35 cellular contexts compared by ENCODE assay signal in genomic region chr9:27487927-27488326, GRCh38. TPM values are rescaled to one million over a fixed set of nuclear protein-coding genes. Genes with fewer than 3 reads are reported as not detected.
DNase-seq lines count a peak whose midpoint lies in the region; ATAC-seq, FAIRE-seq and TF ChIP-seq lines count a peak whose summit lies in the region.
"Had no signal": no experiment of that assay in that cellular context is flagged by ENCODE, and none has a peak within 500 bp of the region (broad histone marks: within the 10 kb centered on the region; RNA-seq: fewer than 3 reads in every experiment).

No MANE protein-coding gene starts in this region.

- dilution Hi-C loops in keratinocyte (cut with MboI; ENCODE audit: extremely low pct_ligation_motif_present, low sequenced_read_pairs) = no loop called here

- no peak for TF ChIP-seq CTCF in bronchial epithelial cell (IDR thresholded peaks at IDR 0.05; ENCODE audit: insufficient read depth, low read length, severe bottlenecking)
- TF ChIP-seq CTCF in keratinocyte (optimal IDR thresholded peaks at IDR 0.05 in 1 of 3, IDR thresholded peaks at IDR 0.05 in 1 of 3, conservative IDR thresholded peaks at IDR 0.05 in 1 of 3; ENCODE audit: extremely low read depth in 1 of 3, insufficient read depth in 2 of 3, low read length in 3 of 3) = no peak
- no peak for TF ChIP-seq CTCF in type B pancreatic cell (conservative IDR thresholded peaks at IDR 0.05)

- H3K9ac ChIP-seq in keratinocyte (ENCODE audit: control insufficient read depth, extremely low read depth, insufficient read depth, low read length) = no peak overlapping the region

- H3K4me1 ChIP-seq in keratinocyte (ENCODE audit: control insufficient read depth, extremely low read depth, insufficient read depth, low read length) = peaks cover 22% of the 10 kb centered on the region
- H3K4me1 ChIP-seq: A549, BE2C had no signal

- no peak for DNase-seq in activated naive CD8-positive, alpha-beta T cell treated with anti-CD3 and anti-CD28 coated beads, Interleukin-2, amount 10 ng/mL, durations not matched to agents 7 days and 5 days
- no peak for DNase-seq in activated naive CD8-positive, alpha-beta T cell treated with anti-CD3 and anti-CD28 coated beads, Interleukin-2, amount 50 U/mL, for 24 hours
- DNase-seq in bronchial epithelial cell (ENCODE audit: low read depth) = peak; percentile 30
- DNase-seq in keratinocyte (ENCODE audit: low read depth, low spot score) = no peak
- no peak for DNase-seq in type B pancreatic cell (ENCODE audit: extremely low spot score, unreplicated experiment)
- no peak for DNase-seq in activated T-cell treated with anti-CD3 and anti-CD28 coated beads, Interleukin-2, amount 50 U/mL, for 24 hours
- no peak for DNase-seq in NCI-H345 (lab: John Stamatoyannopoulos, UW)
- no peak for DNase-seq in LoVo (ENCODE audit: low spot score)
- DNase-seq: activated CD4-positive, alpha-beta T cell treated with anti-CD3 and anti-CD28 coated beads, Interleukin-2, amount 50 U/mL, for 4 hours; activated CD8-positive, alpha-beta memory T cell treated with anti-CD3 and anti-CD28 coated beads, Interleukin-2, amount 50 U/mL, for 4 hours; activated effector memory CD4-positive, alpha-beta T cell treated with Interleukin-2 at 50 U/mL for 16 hours; BE2C; brain microvascular endothelial cell; Calu3; EL; endodermal cell; HFFc6; Karpas-422; left ventricle myocardium superior; NCI-H1048; NCI-H2081; NCI-H446 treated with DMSO at 0.1 percent for 48 hours; nephron progenitor cell; posterior cingulate gyrus; sigmoid colon; WERI-Rb-1 had no signal

- peaks cover 41% of the 10 kb centered on the region for H3K4me1 Mint-ChIP-seq in activated naive CD8-positive, alpha-beta T cell treated with anti-CD3 and anti-CD28 coated beads, Interleukin-2, amount 10 ng/mL, durations not matched to agents 7 days and 5 days
- H3K4me1 Mint-ChIP-seq in activated naive CD8-positive, alpha-beta T cell treated with anti-CD3 and anti-CD28 coated beads, Interleukin-2, amount 50 U/mL, for 24 hours = peaks cover 34% of the 10 kb centered on the region
- H3K4me1 Mint-ChIP-seq in type B pancreatic cell (ENCODE audit: unreplicated experiment) = peaks cover 30% of the 10 kb centered on the region
- peaks cover 21% of the 10 kb centered on the region for H3K4me1 Mint-ChIP-seq in activated T-cell treated with anti-CD3 and anti-CD28 coated beads, Interleukin-2, amount 50 U/mL, for 24 hours (ENCODE audit: low read depth)

- FAIRE-seq in bronchial epithelial cell (lab: Jason Lieb, UNC) (peak; percentile 7), keratinocyte (lab: Jason Lieb, UNC) (peak; percentile 59)
- FAIRE-seq: A549, colon, GM18507 had no signal

- H3K9me3 Mint-ChIP-seq in activated naive CD8-positive, alpha-beta T cell treated with anti-CD3 and anti-CD28 coated beads, Interleukin-2, amount 10 ng/mL, durations not matched to agents 7 days and 5 days = peaks cover 5% of the 10 kb centered on the region
- H3K9me3 Mint-ChIP-seq in activated naive CD8-positive, alpha-beta T cell treated with anti-CD3 and anti-CD28 coated beads, Interleukin-2, amount 50 U/mL, for 24 hours = no peaks in the 10 kb centered on the region
- H3K9me3 Mint-ChIP-seq in type B pancreatic cell = peaks cover 5% of the 10 kb centered on the region
- H3K9me3 Mint-ChIP-seq in activated T-cell treated with anti-CD3 and anti-CD28 coated beads, Interleukin-2, amount 50 U/mL, for 24 hours = no peaks in the 10 kb centered on the region
- H3K9me3 Mint-ChIP-seq: HFFc6 had no signal

- peaks cover 24% of the 10 kb centered on the region for H3K36me3 Mint-ChIP-seq in activated naive CD8-positive, alpha-beta T cell treated with anti-CD3 and anti-CD28 coated beads, Interleukin-2, amount 10 ng/mL, durations not matched to agents 7 days and 5 days
- no peaks in the 10 kb centered on the region for H3K36me3 Mint-ChIP-seq in activated naive CD8-positive, alpha-beta T cell treated with anti-CD3 and anti-CD28 coated beads, Interleukin-2, amount 50 U/mL, for 24 hours (ENCODE audit: low read depth)
- peaks cover 27% of the 10 kb centered on the region for H3K36me3 Mint-ChIP-seq in type B pancreatic cell
- H3K36me3 Mint-ChIP-seq in activated T-cell treated with anti-CD3 and anti-CD28 coated beads, Interleukin-2, amount 50 U/mL, for 24 hours (ENCODE audit: low read depth) = no peaks in the 10 kb centered on the region

- H3K27me3 ChIP-seq in bronchial epithelial cell (ENCODE audit: control insufficient read depth, insufficient read depth, low read length) (no peaks in the 10 kb centered on the region), keratinocyte (ENCODE audit: control insufficient read depth, extremely low read depth, insufficient read depth, low read length) (no peaks in the 10 kb centered on the region)
- H3K27me3 ChIP-seq: BE2C, brain microvascular endothelial cell, sigmoid colon had no signal

- H3K4me2 ChIP-seq in keratinocyte (ENCODE audit: control insufficient read depth, extremely low read depth, insufficient read depth, low read depth, low read length) = no peak overlapping the region
- H3K4me2 ChIP-seq: A549 had no signal

- H3K36me3 ChIP-seq in bronchial epithelial cell (ENCODE audit: control insufficient read depth, insufficient read depth, low read length) = no peaks in the 10 kb centered on the region
- H3K36me3 ChIP-seq in keratinocyte (ENCODE audit: control insufficient read depth in 2 of 2, extremely low read depth in 1 of 2, insufficient read depth in 2 of 2, low read length in 2 of 2) = peaks cover 0 to 10% of the 10 kb centered on the region in 2 experiments
- H3K36me3 ChIP-seq: BE2C, brain microvascular endothelial cell, sigmoid colon, WERI-Rb-1 had no signal

- POLR2A ChIA-PET in activated naive CD8-positive, alpha-beta T cell treated with anti-CD3 and anti-CD28 coated beads, Interleukin-2, amount 10 ng/mL, durations not matched to agents 7 days and 5 days (lab: Charles Lee) = no interaction called here

- H3K79me2 ChIP-seq in keratinocyte (ENCODE audit: control insufficient read depth, insufficient read depth, low read length) = peaks cover 49% of the 10 kb centered on the region

- H3K9me3 ChIP-seq in keratinocyte (ENCODE audit: control insufficient read depth, low read depth, low read length) = no peaks in the 10 kb centered on the region
- H3K9me3 ChIP-seq: A549, BE2C, sigmoid colon had no signal

- no peaks in the 10 kb centered on the region for H3K27me3 Mint-ChIP-seq in activated naive CD8-positive, alpha-beta T cell treated with anti-CD3 and anti-CD28 coated beads, Interleukin-2, amount 10 ng/mL, durations not matched to agents 7 days and 5 days
- H3K27me3 Mint-ChIP-seq in activated naive CD8-positive, alpha-beta T cell treated with anti-CD3 and anti-CD28 coated beads, Interleukin-2, amount 50 U/mL, for 24 hours = no peaks in the 10 kb centered on the region
- H3K27me3 Mint-ChIP-seq in type B pancreatic cell = no peaks in the 10 kb centered on the region
- no peaks in the 10 kb centered on the region for H3K27me3 Mint-ChIP-seq in activated T-cell treated with anti-CD3 and anti-CD28 coated beads, Interleukin-2, amount 50 U/mL, for 24 hours

- peak overlapping the region; percentile 59 for H3K27ac Mint-ChIP-seq in activated naive CD8-positive, alpha-beta T cell treated with anti-CD3 and anti-CD28 coated beads, Interleukin-2, amount 10 ng/mL, durations not matched to agents 7 days and 5 days
- H3K27ac Mint-ChIP-seq in activated naive CD8-positive, alpha-beta T cell treated with anti-CD3 and anti-CD28 coated beads, Interleukin-2, amount 50 U/mL, for 24 hours = no peak overlapping the region
- H3K27ac Mint-ChIP-seq in type B pancreatic cell = peak overlapping the region; percentile 79
- no peak overlapping the region for H3K27ac Mint-ChIP-seq in activated T-cell treated with anti-CD3 and anti-CD28 coated beads, Interleukin-2, amount 50 U/mL, for 24 hours
- H3K27ac Mint-ChIP-seq: endodermal cell, HFFc6 had no signal

- H3K4me3 ChIP-seq in bronchial epithelial cell (ENCODE audit: low read depth, low read length) (no peak overlapping the region), keratinocyte (ENCODE audit: control insufficient read depth in 2 of 3, extremely low read depth in 1 of 3, insufficient read depth in 2 of 3, low read depth in 1 of 3, low read length in 3 of 3) (no peak overlapping the region)
- H3K4me3 ChIP-seq: A549, sigmoid colon had no signal

- H3K9me1 ChIP-seq in keratinocyte (ENCODE audit: control insufficient read depth, extremely low read depth, insufficient read depth, low read length) = peaks cover 2% of the 10 kb centered on the region

- no peak overlapping the region for H3K27ac ChIP-seq in keratinocyte (ENCODE audit: control insufficient read depth, insufficient read depth, low read length)
- H3K27ac ChIP-seq: A549, brain microvascular endothelial cell, sigmoid colon, WERI-Rb-1 had no signal

- no peak for ATAC-seq in activated naive CD8-positive, alpha-beta T cell treated with anti-CD3 and anti-CD28 coated beads, Interleukin-2, amount 10 ng/mL, durations not matched to agents 7 days and 5 days (ENCODE audit: low read depth)
- ATAC-seq in activated naive CD8-positive, alpha-beta T cell treated with anti-CD3 and anti-CD28 coated beads, Interleukin-2, amount 50 U/mL, for 24 hours = no peak
- ATAC-seq: A549, left ventricle myocardium superior had no signal

- no peaks in the 10 kb centered on the region for H4K20me1 ChIP-seq in keratinocyte (ENCODE audit: control insufficient read depth, extremely low read depth, insufficient read depth, low read length)

- no peak overlapping the region for H2AFZ ChIP-seq in keratinocyte (ENCODE audit: control insufficient read depth, low read length)

- no peak overlapping the region for H3K4me3 Mint-ChIP-seq in activated naive CD8-positive, alpha-beta T cell treated with anti-CD3 and anti-CD28 coated beads, Interleukin-2, amount 10 ng/mL, durations not matched to agents 7 days and 5 days
- no peak overlapping the region for H3K4me3 Mint-ChIP-seq in activated naive CD8-positive, alpha-beta T cell treated with anti-CD3 and anti-CD28 coated beads, Interleukin-2, amount 50 U/mL, for 24 hours
- peak overlapping the region; percentile 35 for H3K4me3 Mint-ChIP-seq in type B pancreatic cell
- H3K4me3 Mint-ChIP-seq in activated T-cell treated with anti-CD3 and anti-CD28 coated beads, Interleukin-2, amount 50 U/mL, for 24 hours = no peak overlapping the region
- H3K4me3 Mint-ChIP-seq: endodermal cell, HFFc6, nephron progenitor cell had no signal

RNA-seq across cellular contexts. Expression of gene IFNK, which starts 36.2 kb away (rescaled TPM):
- total RNA-seq in activated naive CD8-positive, alpha-beta T cell treated with anti-CD3 and anti-CD28 coated beads, Interleukin-2, amount 10 ng/mL, durations not matched to agents 7 days and 5 days = not detected
- not detected in 2 replicates for total RNA-seq in bronchial epithelial cell
- polyA plus RNA-seq in keratinocyte = 20.6 to 32.7 TPM (median 29.2 TPM) in 3 replicates
- 26.2 TPM for polyA plus RNA-seq in keratinocyte (2011; ENCODE audit: low read depth)
- polyA plus RNA-seq in keratinocyte (2011; cell fraction: cytosol; rRNA removed) = 27.6 and 38.7 TPM in 2 replicates
- 19.8 and 29.8 TPM in 2 replicates for polyA plus RNA-seq in keratinocyte (2011; cell fraction: nucleus; rRNA removed)
- 6.6 and 40.7 TPM in 2 replicates for polyA plus RNA-seq in keratinocyte (2012; ENCODE audit: low replicate concordance)
- polyA minus RNA-seq in keratinocyte = 1.7 to 6.6 TPM (median 2.7 TPM) in 3 replicates
- polyA minus RNA-seq in keratinocyte (2011; cell fraction: cytosol; rRNA and poly(A)+ RNA removed) = 5.9 TPM
- polyA minus RNA-seq in keratinocyte (2011; cell fraction: nucleus; rRNA and poly(A)+ RNA removed) = 6.1 and 10.2 TPM in 2 replicates
- not detected in 2 replicates for total RNA-seq in type B pancreatic cell (ENCODE audit: low replicate concordance)
- total RNA-seq: Calu3; endodermal cell; glomerular endothelial cell; HFFc6; HT-29; left ventricle myocardium superior; sigmoid colon; SK-MEL-5; T-helper 1 cell treated with Interleukin-12 subunit alpha and Interleukin-12 subunit beta and Interleukin-4 antibody, amounts not matched to agents 30 ng/mL and 1 ng/mL, for 36 hours; ureter had no signal
- polyA plus RNA-seq: A549, adipose tissue, sigmoid colon had no signal

RNA-seq across cellular contexts. Expression of gene MOB3B, which starts 41.7 kb away (rescaled TPM):
- 1 to 10 TPM; 3.2 to 3.6 TPM for total RNA-seq in activated naive CD8-positive, alpha-beta T cell treated with anti-CD3 and anti-CD28 coated beads, Interleukin-2, amount 10 ng/mL, durations not matched to agents 7 days and 5 days
- total RNA-seq in bronchial epithelial cell = 0.38 and 1.1 TPM in 2 replicates
- polyA plus RNA-seq in keratinocyte = 32.6 to 40.8 TPM (median 35.3 TPM) in 3 replicates
- 2.1 TPM for polyA plus RNA-seq in keratinocyte (2011; ENCODE audit: low read depth)
- 30.8 and 45.8 TPM in 2 replicates for polyA plus RNA-seq in keratinocyte (2011; cell fraction: cytosol; rRNA removed)
- 27.6 and 28.0 TPM in 2 replicates for polyA plus RNA-seq in keratinocyte (2011; cell fraction: nucleus; rRNA removed)
- 3.6 and 27.5 TPM in 2 replicates for polyA plus RNA-seq in keratinocyte (2012; ENCODE audit: low replicate concordance)
- polyA minus RNA-seq in keratinocyte = 36.3 to 54.1 TPM (median 51.3 TPM) in 3 replicates
- polyA minus RNA-seq in keratinocyte (2011; cell fraction: cytosol; rRNA and poly(A)+ RNA removed) = 40.1 TPM
- polyA minus RNA-seq in keratinocyte (2011; cell fraction: nucleus; rRNA and poly(A)+ RNA removed) = 25.1 and 43.9 TPM in 2 replicates
- 15.4 and 27.5 TPM in 2 replicates for total RNA-seq in type B pancreatic cell (ENCODE audit: low replicate concordance)
- total RNA-seq: HFFc6, SK-MEL-5 had no signal

Comparison
In these comparisons a context has a peak if more than half of its experiments do, and no peak if none do; other contexts are left out.
1. H3K27ac Mint-ChIP-seq: peak in activated naive CD8-positive, alpha-beta T cell treated with anti-CD3 and anti-CD28 coated beads, Interleukin-2, amount 10 ng/mL, durations not matched to agents 7 days and 5 days (single experiment) and type B pancreatic cell (single experiment); none in activated naive CD8-positive, alpha-beta T cell treated with anti-CD3 and anti-CD28 coated beads, Interleukin-2, amount 50 U/mL, for 24 hours (single experiment) and activated T-cell treated with anti-CD3 and anti-CD28 coated beads, Interleukin-2, amount 50 U/mL, for 24 hours (single experiment).